Comparison of ENCODE assay signal across 8 cellular contexts in the genomic region with DNA sequence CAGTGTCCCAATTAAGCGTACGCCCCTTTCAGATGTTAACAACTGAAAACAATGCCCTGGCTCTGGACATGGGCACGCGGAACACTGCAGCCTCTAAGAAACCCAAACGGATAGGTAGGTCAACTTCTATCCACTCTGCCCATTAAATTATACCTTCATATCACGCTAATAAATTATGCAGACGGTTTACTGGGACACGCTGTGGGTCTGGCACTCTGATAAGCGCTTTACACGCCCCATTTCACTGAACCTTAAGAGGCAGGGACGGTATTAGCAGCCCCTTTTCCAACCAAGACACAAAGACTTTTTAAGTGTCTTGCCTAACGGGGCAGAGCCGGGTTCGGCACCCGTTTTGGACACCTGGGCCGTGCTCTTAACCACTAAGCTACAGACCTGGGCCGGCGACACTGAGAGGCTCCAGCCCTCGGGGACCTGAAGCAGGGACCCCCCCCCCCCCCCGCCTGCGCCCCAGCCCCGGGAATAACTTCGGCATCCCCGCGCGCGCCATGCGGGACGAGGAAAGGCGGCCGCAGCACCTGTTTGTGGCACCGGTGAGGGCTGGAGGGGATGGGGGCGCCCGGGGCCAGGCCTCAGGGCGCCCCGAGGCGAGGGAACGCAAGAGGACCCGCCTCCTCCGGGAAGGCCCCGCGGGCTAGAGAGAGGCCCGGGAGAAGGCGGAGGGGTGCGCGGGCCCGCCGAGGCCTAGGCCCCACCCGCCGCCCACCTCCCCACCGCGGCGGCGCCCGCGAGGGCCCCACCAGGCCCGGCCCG. TPM values are rescaled to one million over a fixed set of nuclear protein-coding genes. Genes with fewer than 3 reads are reported as not detected.
DNase-seq lines count a peak whose midpoint lies in the region; ATAC-seq and TF ChIP-seq lines count a peak whose summit lies in the region.

No MANE protein-coding gene starts in this region.

- no peaks in the 10 kb centered on the region for H3K27me3 ChIP-seq in A673 (replicated peaks; ENCODE audit: insufficient read depth, low read depth, low read length, poor library complexity)
- H3K27me3 ChIP-seq in effector memory CD4-positive, alpha-beta T cell (replicated peaks; ENCODE audit: control insufficient read depth, insufficient read depth, low read length, poor library complexity, severe bottlenecking) = no peaks in the 10 kb centered on the region
- no peaks in the 10 kb centered on the region for H3K27me3 ChIP-seq in tibial nerve

- H3K4me1 ChIP-seq in A673 (ENCODE audit: insufficient read depth, low read length, poor library complexity, severe bottlenecking) (peaks cover 11% of the 10 kb centered on the region), tibial nerve (peaks cover 0 to 38% (median 9%) of the 10 kb centered on the region in 4 donors)
- H3K4me1 ChIP-seq in effector memory CD4-positive, alpha-beta T cell (ENCODE audit: control insufficient read depth, insufficient read depth, low read length, poor library complexity, severe bottlenecking) = peaks cover 17% of the 10 kb centered on the region

- TF ChIP-seq CTCF in A673 (conservative IDR thresholded peaks at IDR 0.05; ENCODE audit: low read depth, low read length) = no peak
- TF ChIP-seq CTCF in WI38 (IDR thresholded peaks at IDR 0.05; ENCODE audit: low read depth, low read length) = no peak
- TF ChIP-seq CTCF in tibial nerve (IDR thresholded peaks at IDR 0.05) = no peak

- TF ChIP-seq POLR2A in tibial nerve (IDR thresholded peaks at IDR 0.05) = no peak

- no peaks in the 10 kb centered on the region for H3K9me3 Mint-ChIP-seq in naive B cell

- BruUV-seq in A673 (replicated peaks; lab: Mats Ljungman, UMichigan) = no TSS peak

- no peaks in the 10 kb centered on the region for H3K36me3 ChIP-seq in A673 (ENCODE audit: insufficient read depth, low read length, poor library complexity, severe bottlenecking)
- H3K36me3 ChIP-seq in effector memory CD4-positive, alpha-beta T cell (ENCODE audit: control insufficient read depth, insufficient read depth, low read length) = no peaks in the 10 kb centered on the region
- H3K36me3 ChIP-seq in tibial nerve = no peaks in the 10 kb centered on the region

- H3K36me3 Mint-ChIP-seq in naive B cell = no peaks in the 10 kb centered on the region

- no peaks in the 10 kb centered on the region for H3K9me3 ChIP-seq in A673 (ENCODE audit: low read depth, low read length, poor library complexity, severe bottlenecking)
- no peaks in the 10 kb centered on the region for H3K9me3 ChIP-seq in effector memory CD4-positive, alpha-beta T cell (ENCODE audit: control insufficient read depth, low read length)
- no peaks in the 10 kb centered on the region for H3K9me3 ChIP-seq in tibial nerve

- H3K4me3 Mint-ChIP-seq in naive B cell = peak overlapping the region; percentile 77 to 98 (median 92)

- H3K27me3 Mint-ChIP-seq in naive B cell = peaks cover 0 to 6% (median 0%) of the 10 kb centered on the region in 3 donors

- DNase-seq in A673 (ENCODE audit: low spot score) (peak; percentile 43), naive B cell (peak; percentile 23), tibial nerve (ENCODE audit: low spot score in 2 of 2) (peak in 1 of 2 donors; percentile 6)
- peak; percentile 14 to 43 (median 29) for DNase-seq in effector memory CD4-positive, alpha-beta T cell

- no peak for TF ChIP-seq EP300 in tibial nerve (IDR thresholded peaks at IDR 0.05)

- ATAC-seq in GM18907 (IDR thresholded peaks at IDR 0.05; ENCODE audit: unreplicated experiment) (peak; percentile 5), HG03558 (IDR thresholded peaks at IDR 0.05; ENCODE audit: extremely low read depth, unreplicated experiment) (peak; percentile 15), naive B cell (ENCODE audit: low read depth in 2 of 2) (peak; percentile 37), GM19035 (IDR thresholded peaks at IDR 0.05; ENCODE audit: unreplicated experiment) (no peak)

- H3K4me3 ChIP-seq in A673 (ENCODE audit: low read depth, low read length, poor library complexity, severe bottlenecking) (peak overlapping the region; percentile 58), WI38 (ENCODE audit: low read depth, low read length) (peak overlapping the region; percentile 72), tibial nerve (peak overlapping the region; percentile 64 to 90 (median 87))
- peak overlapping the region; percentile 76 for H3K4me3 ChIP-seq in effector memory CD4-positive, alpha-beta T cell (ENCODE audit: insufficient read depth, low read depth, low read length, poor library complexity, severe bottlenecking)

- H3K27ac ChIP-seq in A673 (ENCODE audit: low read depth, low read length, poor library complexity, severe bottlenecking) = peak overlapping the region; percentile 87
- peak overlapping the region; percentile 89 for H3K27ac ChIP-seq in effector memory CD4-positive, alpha-beta T cell (ENCODE audit: insufficient read depth, low read length, poor library complexity, severe bottlenecking)
- H3K27ac ChIP-seq in tibial nerve = peak overlapping the region; percentile 79 to 94 (median 91)

- peaks cover 26 to 36% (median 34%) of the 10 kb centered on the region in 3 donors for H3K4me1 Mint-ChIP-seq in naive B cell

- CTCF ChIA-PET in A673 (lab: Charles Lee) = interaction anchor here (0.6 kb wide), 2 partner anchors 18 to 140 kb away, joined by 3 to 4 read pairs; no protein-coding TSS in a partner anchor

- intact Hi-C loops in A673 (cut with micrococcal nuclease; ENCODE audit: unreplicated experiment) = no loop called here

- WGBS in tibial nerve, 2 donors = 0 to 1% methylated on average over 17 to 30 of the region's 58 CpGs

- POLR2A ChIA-PET in A673 (lab: Charles Lee; ENCODE audit: low non-redundant PET) = interaction anchor here (0.6 kb wide), 1 partner anchor 235 kb away, joined by 17 read pairs; no protein-coding TSS in a partner anchor

- H3K27ac Mint-ChIP-seq in naive B cell = peak overlapping the region in 5 of 6 donors; percentile 76 to 97 (median 90)

RNA-seq across cellular contexts. Expression of gene STAU1, which starts 0.6 kb away (rescaled TPM):
- total RNA-seq in A673 (2021) (96.2 and 104 TPM in 2 replicates), tibial nerve (10 to 100 TPM; 64.2 to 79.8 (median 70.9) TPM)
- 10 to 100 TPM; 26.1 to 42.9 (median 31.3) TPM for polyA plus RNA-seq in naive B cell (ENCODE audit: low read depth in 6 of 6)

RNA-seq across cellular contexts. Expression of gene DDX27, which starts 31.7 kb away (rescaled TPM):
- 62.4 and 62.9 TPM in 2 replicates for total RNA-seq in A673 (2021)
- 10 to 100 TPM; 32.6 to 76.5 (median 46.7) TPM for polyA plus RNA-seq in naive B cell (ENCODE audit: low read depth in 6 of 6)
- total RNA-seq in tibial nerve = 10 to 100 TPM; 24.5 to 33.4 (median 28.3) TPM
